19 cellular contexts compared by ENCODE assay signal in genomic region chr5:112310746-112311145, GRCh38.
DNase-seq lines count a peak whose midpoint lies in the region; ATAC-seq, FAIRE-seq and TF ChIP-seq lines count a peak whose summit lies in the region.
"Had no signal": no experiment of that assay in that cellular context is flagged by ENCODE, and none has a peak within 500 bp of the region (broad histone marks: within the 10 kb centered on the region; RNA-seq: fewer than 3 reads in every experiment).

No MANE protein-coding gene starts in this region.

- H3K27me3 ChIP-seq in brain microvascular endothelial cell (replicated peaks), result no peaks in the 10 kb centered on the region
- H3K27me3 ChIP-seq in breast epithelium, result no peaks in the 10 kb centered on the region

- no peak for TF ChIP-seq POLR2A in breast epithelium (IDR thresholded peaks at IDR 0.05)

- intact Hi-C loops in left ventricle myocardium superior (cut with micrococcal nuclease) (no loop called here), breast epithelium (cut with DNase I; ENCODE audit: low total_unique reads) (no loop called here)

- H3K36me3 ChIP-seq in brain microvascular endothelial cell (replicated peaks) (no peaks in the 10 kb centered on the region), breast epithelium (no peaks in the 10 kb centered on the region)
- H3K36me3 ChIP-seq: BE2C had no signal

- TF ChIP-seq CTCF in brain microvascular endothelial cell (IDR thresholded peaks at IDR 0.05; ENCODE audit: low read depth, low read length, missing control alignments), result no peak
- TF ChIP-seq CTCF in breast epithelium (IDR thresholded peaks at IDR 0.05), result no peak

- FAIRE-seq in RCC 7860 (lab: Jason Lieb, UNC), result peak; percentile 31
- FAIRE-seq: A204.1, D721Med, GM12892 had no signal

- DNase-seq in RCC 7860 (ENCODE audit: low spot score) (peak; percentile 59), brain microvascular endothelial cell (peak; percentile 9), renal cortical epithelial cell (ENCODE audit: low read depth) (peak; percentile 72), left ventricle myocardium superior (no peak), breast epithelium (ENCODE audit: low spot score in 2 of 2) (no peak)
- DNase-seq in stimulated activated CD4-positive, alpha-beta T cell treated with anti-CD3 and anti-CD28 coated beads, Interleukin-1b, Interleukin-23, amount 100 ng/mL, for 48 hours, result no peak
- DNase-seq: BE2C; CD8-positive, alpha-beta T cell; COR-L47; DND-41; GDM1; H9 had no signal

- no peak for ATAC-seq in left ventricle myocardium superior
- no peak for ATAC-seq in HG02588 (IDR thresholded peaks at IDR 0.05; ENCODE audit: unreplicated experiment)
- ATAC-seq: CD8-positive, alpha-beta T cell; GM23338 had no signal

- H3K27ac ChIP-seq in brain microvascular endothelial cell (no peak overlapping the region), breast epithelium (no peak overlapping the region)
- H3K27ac ChIP-seq: C4-2B, HL-60 had no signal

- H3K4me3 ChIP-seq in brain microvascular endothelial cell (ENCODE audit: low read depth, low read length), result no peak overlapping the region
- H3K4me3 ChIP-seq in breast epithelium, result no peak overlapping the region
- H3K4me3 ChIP-seq: GM23338 had no signal

- in situ Hi-C loops in brain microvascular endothelial cell (cut with HindIII; ENCODE audit: low pct_ligation_motif_present, low sequenced_read_pairs), result no loop called here

- no peaks in the 10 kb centered on the region for H3K4me1 ChIP-seq in breast epithelium
- H3K4me1 ChIP-seq: BE2C had no signal

- no peaks in the 10 kb centered on the region for H3K9me3 ChIP-seq in breast epithelium
- H3K9me3 ChIP-seq: BE2C had no signal

Comparison
In these comparisons a context has a peak if more than half of its experiments do, and no peak if none do; other contexts are left out.
1. DNase-seq: peak in RCC 7860 (single experiment), brain microvascular endothelial cell (single experiment) and renal cortical epithelial cell (single experiment); none in left ventricle myocardium superior (single experiment), stimulated activated CD4-positive, alpha-beta T cell treated with anti-CD3 and anti-CD28 coated beads, Interleukin-1b, Interleukin-23, amount 100 ng/mL, for 48 hours (single experiment) and breast epithelium (0 of 2).